Comparison of ENCODE assay signal across 8 cellular contexts in genomic region chr19:10872551-10873107, GRCh38. TPM values are rescaled to one million over a fixed set of nuclear protein-coding genes. Genes with fewer than 3 reads are reported as not detected.
DNase-seq lines count a peak whose midpoint lies in the region; ATAC-seq and TF ChIP-seq lines count a peak whose summit lies in the region.

No MANE protein-coding gene starts in this region.

- H3F3A ChIP-seq in OCI-LY1 (ENCODE audit: insufficient read depth, low read length): no peaks in the 10 kb centered on the region

- peaks cover 40% of the 10 kb centered on the region for H3K79me2 ChIP-seq in OCI-LY1 (ENCODE audit: insufficient read depth, low read length)

- H3K4me3 ChIP-seq in OCI-LY1 (ENCODE audit: low read depth, low read length, poor library complexity, severe bottlenecking): peak overlapping the region; percentile 94
- peak overlapping the region; percentile 98 to 99 for H3K4me3 ChIP-seq in neuronal stem cell (ENCODE audit: low read length in 2 of 2)

- H4K8ac ChIP-seq in neuronal stem cell (ENCODE audit: low read depth, low read length): no peak overlapping the region

- peak overlapping the region; percentile 85 for H3K23ac ChIP-seq in neuronal stem cell (ENCODE audit: low read depth, low read length, poor library complexity)

- H3K27ac Mint-ChIP-seq in CD4-positive, alpha-beta T cell: peak overlapping the region; percentile 31
- H3K27ac Mint-ChIP-seq in dendritic cell treated with granulocyte-macrophage colony-stimulating factor and Interleukin-4, amounts not matched to agents 40 ng/mL and 50 ng/mL, for 4 days: peak overlapping the region; percentile 80

- WGBS in neuronal stem cell (ENCODE audit: extremely low coverage in 2 of 2, insufficient read length in 2 of 2, insufficient replicate concordance in 1 of 2), 2 donors: no CpG with 5 or more reads among the region's 16 CpGs

- peaks cover 12% of the 10 kb centered on the region for H3K79me1 ChIP-seq in neuronal stem cell (ENCODE audit: low read depth, low read length)

- no peaks in the 10 kb centered on the region for H3K9me3 ChIP-seq in CD4-positive, alpha-beta T cell (ENCODE audit: control insufficient read depth, low read length)
- H3K9me3 ChIP-seq in OCI-LY1 (ENCODE audit: low read length) (no peaks in the 10 kb centered on the region), neuronal stem cell (replicated peaks in 1 of 2; ENCODE audit: control insufficient read depth in 2 of 2, insufficient read depth in 1 of 2, low read depth in 1 of 2, low read length in 2 of 2) (no peaks in the 10 kb centered on the region)

- no peak overlapping the region for H3K27ac ChIP-seq in CD4-positive, alpha-beta T cell (ENCODE audit: low read depth, low read length)
- H3K27ac ChIP-seq in OCI-LY1 (ENCODE audit: low read depth, low read length, poor library complexity, severe bottlenecking) (peak overlapping the region; percentile 61), neuronal stem cell (replicated peaks; ENCODE audit: low read length) (no peak overlapping the region)

- H4K20me1 ChIP-seq in OCI-LY1 (ENCODE audit: insufficient read depth, low read length): no peaks in the 10 kb centered on the region

- H2AFZ ChIP-seq in OCI-LY1 (ENCODE audit: low read length) (no peak overlapping the region), neuronal stem cell (ENCODE audit: low read length) (peak overlapping the region; percentile 85)

- peak overlapping the region; percentile 93 for H2BK5ac ChIP-seq in neuronal stem cell (ENCODE audit: low read length)

- no peaks in the 10 kb centered on the region for H3K27me3 ChIP-seq in CD4-positive, alpha-beta T cell (ENCODE audit: control insufficient read depth, insufficient read depth, low read length)
- H3K27me3 ChIP-seq in OCI-LY1 (ENCODE audit: insufficient read depth, low read length): no peaks in the 10 kb centered on the region
- no peaks in the 10 kb centered on the region for H3K27me3 ChIP-seq in neuronal stem cell (ENCODE audit: control insufficient read depth in 3 of 3, insufficient read depth in 3 of 3, low read depth in 1 of 3, low read length in 3 of 3)

- no peak for TF ChIP-seq CTCF in CD4-positive, alpha-beta T cell (IDR thresholded peaks at IDR 0.05)
- no peak for TF ChIP-seq CTCF in OCI-LY1 (IDR thresholded peaks at IDR 0.05; ENCODE audit: low read length)

- no peak overlapping the region for H3K4ac ChIP-seq in neuronal stem cell (ENCODE audit: low read length)

- H3K9me3 Mint-ChIP-seq in CD4-positive, alpha-beta T cell: no peaks in the 10 kb centered on the region
- H3K9me3 Mint-ChIP-seq in dendritic cell treated with granulocyte-macrophage colony-stimulating factor and Interleukin-4, amounts not matched to agents 40 ng/mL and 50 ng/mL, for 4 days: no peaks in the 10 kb centered on the region

- no peak overlapping the region for H2BK12ac ChIP-seq in neuronal stem cell (ENCODE audit: low read length)

- peaks cover 18% of the 10 kb centered on the region for H3K4me1 Mint-ChIP-seq in CD4-positive, alpha-beta T cell (ENCODE audit: low read depth)
- H3K4me1 Mint-ChIP-seq in dendritic cell treated with granulocyte-macrophage colony-stimulating factor and Interleukin-4, amounts not matched to agents 40 ng/mL and 50 ng/mL, for 4 days (ENCODE audit: low read depth): peaks cover 77% of the 10 kb centered on the region

- H3K4me1 ChIP-seq in OCI-LY1 (ENCODE audit: insufficient read depth, low read length, severe bottlenecking): peaks cover 59% of the 10 kb centered on the region
- H3K4me1 ChIP-seq in neuronal stem cell (ENCODE audit: control insufficient read depth in 2 of 2, insufficient read depth in 1 of 2, low read depth in 1 of 2, low read length in 2 of 2): peaks cover 8 to 9% of the 10 kb centered on the region in 2 donors

- peak overlapping the region; percentile 81 for H2BK15ac ChIP-seq in neuronal stem cell (ENCODE audit: low read length)

- intact Hi-C loops in CD4-positive, alpha-beta T cell (cut with DNase I, micrococcal nuclease): loop anchor here in 1 of 2 experiments (5.0 to 10.0 kb wide), 2 partner anchors 52 to 505 kb away; partner anchors contain the start of genes TIMM29 and YIPF2
- intact Hi-C loops in dendritic cell treated with granulocyte-macrophage colony-stimulating factor and Interleukin-4, amounts not matched to agents 40 ng/mL and 50 ng/mL, for 4 days (cut with micrococcal nuclease): loop anchor here (5.0 kb wide), 1 partner anchor 35 kb away; no protein-coding TSS in a partner anchor

- H3K4me3 Mint-ChIP-seq in CD4-positive, alpha-beta T cell: peak overlapping the region; percentile 86
- H3K4me3 Mint-ChIP-seq in dendritic cell treated with granulocyte-macrophage colony-stimulating factor and Interleukin-4, amounts not matched to agents 40 ng/mL and 50 ng/mL, for 4 days: peak overlapping the region; percentile 79

- no peaks in the 10 kb centered on the region for H3K9me2 ChIP-seq in OCI-LY1 (ENCODE audit: low read depth, low read length)

- no peak for ATAC-seq in CD4-positive, alpha-beta T cell (ENCODE audit: poor library complexity)
- ATAC-seq in HG03378 (IDR thresholded peaks at IDR 0.05; ENCODE audit: unreplicated experiment) (no peak), GM21515 (IDR thresholded peaks at IDR 0.05; ENCODE audit: unreplicated experiment) (no peak)

- H3K36me3 Mint-ChIP-seq in CD4-positive, alpha-beta T cell (ENCODE audit: low read depth): no peaks in the 10 kb centered on the region
- peaks cover 40% of the 10 kb centered on the region for H3K36me3 Mint-ChIP-seq in dendritic cell treated with granulocyte-macrophage colony-stimulating factor and Interleukin-4, amounts not matched to agents 40 ng/mL and 50 ng/mL, for 4 days (ENCODE audit: low read depth)

- H2AK5ac ChIP-seq in neuronal stem cell (ENCODE audit: low read depth, low read length): peak overlapping the region; percentile 94

- CTCF ChIA-PET in CD4-positive, alpha-beta T cell (lab: Charles Lee): interaction anchor here (0.9 to 1.5 kb wide), 2 partner anchors 9 to 155 kb away, joined by 3 to 7 read pairs; no protein-coding TSS in a partner anchor

- H2BK120ac ChIP-seq in neuronal stem cell (ENCODE audit: low read depth, low read length): no peak overlapping the region

- H3K14ac ChIP-seq in neuronal stem cell (ENCODE audit: low read length): peak overlapping the region; percentile 21

- POLR2A ChIA-PET in CD4-positive, alpha-beta T cell (lab: Charles Lee): interaction anchor here (1.1 to 2.5 kb wide), 3 partner anchors 15 to 155 kb away, joined by 4 to 21 read pairs (median 12); partner anchors contain the start of genes DNM2 and TMED1

- peak overlapping the region; percentile 96 for H3K9ac ChIP-seq in OCI-LY1 (ENCODE audit: low read length)
- H3K9ac ChIP-seq in neuronal stem cell (ENCODE audit: low read depth, low read length, poor library complexity): peak overlapping the region; percentile 99

- no peaks in the 10 kb centered on the region for H3K36me3 ChIP-seq in OCI-LY1 (ENCODE audit: insufficient read depth, low read length)
- H3K36me3 ChIP-seq in neuronal stem cell (replicated peaks in 1 of 2; ENCODE audit: control insufficient read depth in 2 of 2, insufficient read depth in 2 of 2, low read length in 2 of 2): peaks cover 0 to 24% of the 10 kb centered on the region in 2 donors

- no peaks in the 10 kb centered on the region for H3K27me3 Mint-ChIP-seq in CD4-positive, alpha-beta T cell
- H3K27me3 Mint-ChIP-seq in dendritic cell treated with granulocyte-macrophage colony-stimulating factor and Interleukin-4, amounts not matched to agents 40 ng/mL and 50 ng/mL, for 4 days: no peaks in the 10 kb centered on the region

- DNase-seq in CD4-positive, alpha-beta T cell: no peak
- no peak for DNase-seq in neuronal stem cell (ENCODE audit: low spot score)
- no peak for DNase-seq in NCI-H446 treated with DMSO at 0.1 percent for 48 hours (lab: John Stamatoyannopoulos, UW)
- no peak for DNase-seq in NCI-H1694 (lab: John Stamatoyannopoulos, UW)

- H4K91ac ChIP-seq in neuronal stem cell (ENCODE audit: low read depth, low read length, poor library complexity): no peak overlapping the region

- peak overlapping the region; percentile 98 for H3K18ac ChIP-seq in neuronal stem cell (ENCODE audit: low read length)

- H3K4me2 ChIP-seq in OCI-LY1 (ENCODE audit: low read length) (peak overlapping the region; percentile 72), neuronal stem cell (ENCODE audit: insufficient read depth, low read length, poor library complexity, severe bottlenecking) (peak overlapping the region; percentile 73)

RNA-seq across cellular contexts. Expression of gene CARM1, which starts 1.3 kb away (rescaled TPM):
- total RNA-seq in CD4-positive, alpha-beta T cell: 10 to 100 TPM; 17.5 to 18.0 TPM
- polyA plus RNA-seq in neuronal stem cell (2013, experiment 1 of 2): 119 TPM
- polyA plus RNA-seq in neuronal stem cell (2013, experiment 2 of 2): 114 TPM

RNA-seq across cellular contexts. Expression of gene C19orf38, which starts 24.4 kb away (rescaled TPM):
- 1 to 10 TPM; 1.8 to 2.1 TPM for total RNA-seq in CD4-positive, alpha-beta T cell
- 0.15 TPM for polyA plus RNA-seq in neuronal stem cell (2013, experiment 1 of 2)
- 0.14 TPM for polyA plus RNA-seq in neuronal stem cell (2013, experiment 2 of 2)

RNA-seq across cellular contexts. Expression of gene TMED1, which starts 36.6 kb away (rescaled TPM):
- total RNA-seq in CD4-positive, alpha-beta T cell: 1 to 10 TPM; 6.7 to 7.0 TPM
- 32.4 TPM for polyA plus RNA-seq in neuronal stem cell (2013, experiment 1 of 2)
- polyA plus RNA-seq in neuronal stem cell (2013, experiment 2 of 2): 32.9 TPM

RNA-seq across cellular contexts. Expression of gene YIPF2, which starts 55.8 kb away (rescaled TPM):
- total RNA-seq in CD4-positive, alpha-beta T cell: 10 to 100 TPM; 21.1 to 21.7 TPM
- polyA plus RNA-seq in neuronal stem cell (2013, experiment 1 of 2): 28.4 TPM
- polyA plus RNA-seq in neuronal stem cell (2013, experiment 2 of 2): 27.5 TPM

RNA-seq across cellular contexts. Expression of gene TIMM29, which starts 56.0 kb away (rescaled TPM):
- 10 to 100 TPM; 22.6 to 24.8 TPM for total RNA-seq in CD4-positive, alpha-beta T cell
- polyA plus RNA-seq in neuronal stem cell (2013, experiment 1 of 2): 19.1 TPM
- 19.4 TPM for polyA plus RNA-seq in neuronal stem cell (2013, experiment 2 of 2)
